ENCODE assay signal across 12 cellular contexts in the genomic region with DNA sequence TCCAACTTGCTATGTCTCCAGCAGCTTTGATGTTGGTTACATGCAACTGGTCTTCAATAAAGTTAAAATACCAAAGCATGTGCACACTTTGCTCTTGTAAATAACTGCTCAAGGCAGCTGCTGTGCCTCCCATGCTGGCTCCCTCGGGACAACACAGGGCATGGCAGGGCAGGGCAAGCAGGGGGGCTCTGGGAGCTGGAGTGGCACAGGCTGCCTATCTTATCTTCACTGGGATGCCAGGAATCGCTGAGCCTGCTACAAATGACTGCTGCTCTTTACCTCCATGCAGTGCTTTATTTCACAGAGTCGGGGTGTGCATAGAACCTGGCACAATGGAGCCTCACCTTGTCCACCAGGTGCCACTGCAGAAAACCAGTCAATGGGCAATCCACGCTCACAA. TPM values are rescaled to one million over a fixed set of nuclear protein-coding genes. Genes with fewer than 3 reads are reported as not detected.
A peak's percentile ranks its signal among the peaks of the same experiment; 100 is the strongest.
DNase-seq lines count a peak whose midpoint lies in the region; ATAC-seq and TF ChIP-seq lines count a peak whose summit lies in the region.
"Had no signal": no experiment of that assay in that cellular context is flagged by ENCODE, and none has a peak within 500 bp of the region (broad histone marks: within the 10 kb centered on the region; RNA-seq: fewer than 3 reads in every experiment).

No MANE protein-coding gene starts in this region.

- DNase-seq in NCI-H1694 treated with DMSO at 0.1 percent for 48 hours (lab: John Stamatoyannopoulos, UW) (peak; percentile 12), body of pancreas (peak; percentile 50 to 85 (median 76)), right cardiac atrium (peak in 1 of 3 donors; percentile 74), gastrocnemius medialis (no peak), posterior vena cava (ENCODE audit: low spot score) (no peak), GM13977 (ENCODE audit: low spot score) (no peak), NCI-H2029 treated with DMSO at 0.1 percent for 48 hours (lab: John Stamatoyannopoulos, UW) (no peak)
- DNase-seq in activated T-cell treated with anti-CD3 and anti-CD28 coated beads, Interleukin-2, amount 50 U/mL, for 48 hours = no peak
- DNase-seq: CD8-positive, alpha-beta T cell; Kasumi-1; NCI-H2081 treated with DMSO at 0.1 percent for 48 hours; NCI-H446 treated with DMSO at 0.1 percent for 48 hours had no signal

- H3K27ac ChIP-seq in body of pancreas (peak overlapping the region; percentile 13 to 69 (median 56)), right cardiac atrium (ENCODE audit: low read length) (peak overlapping the region; percentile 62), gastrocnemius medialis (peak overlapping the region in 3 of 4 donors; percentile 45 to 96 (median 58))

- H3K27me3 ChIP-seq in body of pancreas = no peaks in the 10 kb centered on the region
- H3K27me3 ChIP-seq in right cardiac atrium (ENCODE audit: control insufficient read depth, insufficient read depth) = no peaks in the 10 kb centered on the region
- H3K27me3 ChIP-seq in gastrocnemius medialis = no peaks in the 10 kb centered on the region

- H3K36me3 ChIP-seq in body of pancreas (replicated peaks in 1 of 2; ENCODE audit: insufficient read depth in 1 of 2, low read depth in 2 of 2) = no peaks in the 10 kb centered on the region
- H3K36me3 ChIP-seq in gastrocnemius medialis = no peaks in the 10 kb centered on the region

- H3K4me1 ChIP-seq in body of pancreas = peaks cover 46% of the 10 kb centered on the region
- H3K4me1 ChIP-seq in right cardiac atrium (ENCODE audit: control insufficient read depth, insufficient read depth, low read length) = peaks cover 26% of the 10 kb centered on the region
- peaks cover 56 to 57% of the 10 kb centered on the region in 2 donors for H3K4me1 ChIP-seq in gastrocnemius medialis

- TF ChIP-seq POLR2A in body of pancreas (IDR thresholded peaks at IDR 0.05) (no peak), gastrocnemius medialis (IDR thresholded peaks at IDR 0.05) (no peak)

- in situ Hi-C loops in gastrocnemius medialis (cut with MboI; ENCODE audit: low sequenced_read_pairs in 4 of 4) (loop anchor here (5.0 to 10.0 kb wide), 4 partner anchors 67 to 215 kb away; a partner anchor contains a TSS), GM13977 (cut with MboI; ENCODE audit: low pct_unique_long_range_greater_than_20kb, low sequenced_read_pairs, unreplicated experiment) (no loop called here)

- WGBS in body of pancreas, 2 donors = 25 to 30% methylated on average over 3 to 4 of the region's 4 CpGs
- 65% methylated on average over 4 of the region's 4 CpGs for WGBS in right cardiac atrium

- no peaks in the 10 kb centered on the region for H3K9me3 ChIP-seq in body of pancreas
- H3K9me3 ChIP-seq in right cardiac atrium (ENCODE audit: control insufficient read depth, low read length) = no peaks in the 10 kb centered on the region
- H3K9me3 ChIP-seq in gastrocnemius medialis = no peaks in the 10 kb centered on the region

- intact Hi-C loops in body of pancreas (cut with DNase I) = loop anchor here (2.0 to 5.0 kb wide), 2 partner anchors 71 to 217 kb away; no protein-coding TSS in a partner anchor
- intact Hi-C loops in right cardiac atrium (cut with DNase I) = loop anchor here (1.0 to 10.0 kb wide), 6 partner anchors 72 to 215 kb away; a partner anchor contains a TSS
- intact Hi-C loops in gastrocnemius medialis (cut with DNase I; ENCODE audit: low total_unique reads) = loop anchor here (1.0 to 10.0 kb wide), 3 partner anchors 92 to 525 kb away; a partner anchor contains a TSS
- intact Hi-C loops in posterior vena cava (cut with DNase I) = no loop called here

- peak in 1 of 7 experiments; percentile 10 for TF ChIP-seq CTCF in body of pancreas (IDR thresholded peaks at IDR 0.05)
- no peak for TF ChIP-seq CTCF in gastrocnemius medialis (IDR thresholded peaks at IDR 0.05 in 4 of 5, conservative IDR thresholded peaks at IDR 0.05 in 1 of 5)
- TF ChIP-seq CTCF in GM13977 (IDR thresholded peaks at IDR 0.05; ENCODE audit: extremely low read depth, insufficient read depth, missing control alignments) = no peak

- no peak overlapping the region for H3K4me3 ChIP-seq in body of pancreas
- H3K4me3 ChIP-seq in right cardiac atrium (ENCODE audit: low read length) = no peak overlapping the region
- no peak overlapping the region for H3K4me3 ChIP-seq in gastrocnemius medialis

- peak; percentile 41 for ATAC-seq in body of pancreas
- peak in 1 of 2 donors; percentile 15 for ATAC-seq in right cardiac atrium
- ATAC-seq in gastrocnemius medialis = no peak
- ATAC-seq: CD8-positive, alpha-beta T cell had no signal

RNA-seq across cellular contexts. Expression of a gene that starts 21.8 kb away (rescaled TPM):
- total RNA-seq in body of pancreas (10 to 100 TPM; 23.4 to 27.8 TPM), right cardiac atrium (10 to 100 TPM; 18.4 to 28.5 (median 19.3) TPM), gastrocnemius medialis (10 to 100 TPM; 32.8 to 48.2 (median 34.2) TPM), posterior vena cava (10 to 100 TPM; 25.6 to 26.0 TPM)
- 28.0 TPM for polyA plus RNA-seq in right cardiac atrium

Comparison
In these comparisons a context has a peak if more than half of its experiments do, and no peak if none do; other contexts are left out.
1. DNase-seq: peak in NCI-H1694 treated with DMSO at 0.1 percent for 48 hours (single experiment) and body of pancreas (4 of 4); none in gastrocnemius medialis (0 of 2), posterior vena cava (single experiment), GM13977 (single experiment), activated T-cell treated with anti-CD3 and anti-CD28 coated beads, Interleukin-2, amount 50 U/mL, for 48 hours (0 of 2) and NCI-H2029 treated with DMSO at 0.1 percent for 48 hours (single experiment).
2. intact Hi-C loops: an anchor here in body of pancreas (2.0 to 5.0 kb wide), right cardiac atrium (1.0 to 10.0 kb wide) and gastrocnemius medialis (1.0 to 10.0 kb wide); none called in posterior vena cava.
3. Peak in every context shown above with its lines, with median percentiles within 50 percentile points of each other: H3K27ac ChIP-seq.